Comparison of ENCODE assay signal across 4 cellular contexts in genomic region chr1:120242582-120242981, GRCh38.
DNase-seq lines count a peak whose midpoint lies in the region; ATAC-seq lines count a peak whose summit lies in the region.
"Not testable (repeated sequence)": the region's sequence is repeated elsewhere in the genome, so short reads cannot be mapped to it uniquely, and the experiment has no call there.

No MANE protein-coding gene starts in this region.

- intact Hi-C loops in naive thymus-derived CD4-positive, alpha-beta T cell (cut with micrococcal nuclease): not testable (repeated sequence)

- H3K27ac Mint-ChIP-seq in memory B cell; naive thymus-derived CD4-positive, alpha-beta T cell; stimulated activated naive B cell treated with anti-CD40 and anti-IgM and Interleukin-4, amounts not matched to agents 10 μg/mL and 1 μg/mL and 100 μg/mL, for 72 hours: not testable (repeated sequence)

- not testable (repeated sequence) for H3K4me3 Mint-ChIP-seq in memory B cell; naive thymus-derived CD4-positive, alpha-beta T cell; stimulated activated naive B cell treated with anti-CD40 and anti-IgM and Interleukin-4, amounts not matched to agents 10 μg/mL and 1 μg/mL and 100 μg/mL, for 72 hours

- DNase-seq in left lobe of liver (ENCODE audit: low spot score); memory B cell (ENCODE audit: low spot score in 2 of 2); naive thymus-derived CD4-positive, alpha-beta T cell; stimulated activated naive B cell treated with anti-CD40 and anti-IgM and Interleukin-4, amounts not matched to agents 10 μg/mL and 1 μg/mL and 100 μg/mL, for 72 hours: not testable (repeated sequence)

- CTCF ChIA-PET in naive thymus-derived CD4-positive, alpha-beta T cell (lab: Charles Lee): not testable (repeated sequence)

- H3K4me1 ChIP-seq in naive thymus-derived CD4-positive, alpha-beta T cell (ENCODE audit: control insufficient read depth in 2 of 2, insufficient read depth in 2 of 2, low read length in 2 of 2): not testable (repeated sequence)

- not testable (repeated sequence) for H3K27ac ChIP-seq in naive thymus-derived CD4-positive, alpha-beta T cell (ENCODE audit: low read depth, low read length)

- H3K27me3 ChIP-seq in naive thymus-derived CD4-positive, alpha-beta T cell (ENCODE audit: control insufficient read depth in 2 of 2, insufficient read depth in 2 of 2, low read length in 2 of 2): not testable (repeated sequence)

- H3K9me3 ChIP-seq in naive thymus-derived CD4-positive, alpha-beta T cell (ENCODE audit: control insufficient read depth in 2 of 3, low read length in 3 of 3): not testable (repeated sequence)

- ATAC-seq in left lobe of liver: peak; percentile 26
- ATAC-seq in memory B cell (ENCODE audit: low read depth): peak; percentile 47
- ATAC-seq in naive thymus-derived CD4-positive, alpha-beta T cell: peak; percentile 64
- ATAC-seq in stimulated activated naive B cell treated with anti-CD40 and anti-IgM and Interleukin-4, amounts not matched to agents 10 μg/mL and 1 μg/mL and 100 μg/mL, for 72 hours (replicated peaks): peak; percentile 71 to 72

- H3K27me3 Mint-ChIP-seq in memory B cell; naive thymus-derived CD4-positive, alpha-beta T cell; stimulated activated naive B cell treated with anti-CD40 and anti-IgM and Interleukin-4, amounts not matched to agents 10 μg/mL and 1 μg/mL and 100 μg/mL, for 72 hours: not testable (repeated sequence)

- H3K36me3 Mint-ChIP-seq in memory B cell; naive thymus-derived CD4-positive, alpha-beta T cell; stimulated activated naive B cell treated with anti-CD40 and anti-IgM and Interleukin-4, amounts not matched to agents 10 μg/mL and 1 μg/mL and 100 μg/mL, for 72 hours: not testable (repeated sequence)

- H3K36me3 ChIP-seq in naive thymus-derived CD4-positive, alpha-beta T cell (ENCODE audit: control insufficient read depth in 2 of 3, insufficient read depth in 3 of 3, low read length in 3 of 3): not testable (repeated sequence)

- POLR2A ChIA-PET in naive thymus-derived CD4-positive, alpha-beta T cell (lab: Charles Lee): not testable (repeated sequence)

- H3K4me3 ChIP-seq in naive thymus-derived CD4-positive, alpha-beta T cell (ENCODE audit: low read length): not testable (repeated sequence)

- not testable (repeated sequence) for H3K4me1 Mint-ChIP-seq in memory B cell; naive thymus-derived CD4-positive, alpha-beta T cell; stimulated activated naive B cell treated with anti-CD40 and anti-IgM and Interleukin-4, amounts not matched to agents 10 μg/mL and 1 μg/mL and 100 μg/mL, for 72 hours

- H3K9me3 Mint-ChIP-seq in memory B cell; naive thymus-derived CD4-positive, alpha-beta T cell; stimulated activated naive B cell treated with anti-CD40 and anti-IgM and Interleukin-4, amounts not matched to agents 10 μg/mL and 1 μg/mL and 100 μg/mL, for 72 hours: not testable (repeated sequence)
